8 cellular contexts compared by ENCODE assay signal in genomic region chr6:90413867-90414266, GRCh38.
DNase-seq lines count a peak whose midpoint lies in the region; ATAC-seq and TF ChIP-seq lines count a peak whose summit lies in the region.

No MANE protein-coding gene starts in this region.

- no peak overlapping the region for H3K27ac ChIP-seq in esophagus muscularis mucosa (replicated peaks in 1 of 4)
- H3K27ac ChIP-seq in transverse colon = no peak overlapping the region

- peaks cover 0 to 10% (median 8%) of the 10 kb centered on the region in 4 donors for H3K4me1 ChIP-seq in esophagus muscularis mucosa
- peaks cover 0 to 7% (median 0%) of the 10 kb centered on the region in 4 donors for H3K4me1 ChIP-seq in transverse colon

- ATAC-seq in HG02938 (IDR thresholded peaks at IDR 0.05; ENCODE audit: unreplicated experiment) = no peak

- H3K4me3 ChIP-seq in esophagus muscularis mucosa = peak overlapping the region; percentile 10 to 52 (median 32)
- peak overlapping the region in 2 of 4 donors; percentile 9 to 34 for H3K4me3 ChIP-seq in transverse colon

- H3K27me3 ChIP-seq in esophagus muscularis mucosa = peaks cover 0 to 5% (median 0%) of the 10 kb centered on the region in 4 donors
- H3K27me3 ChIP-seq in transverse colon = no peaks in the 10 kb centered on the region

- H3K9me3 ChIP-seq in esophagus muscularis mucosa (no peaks in the 10 kb centered on the region), transverse colon (no peaks in the 10 kb centered on the region)

- no peak for TF ChIP-seq CTCF in esophagus muscularis mucosa (IDR thresholded peaks at IDR 0.05)
- TF ChIP-seq CTCF in transverse colon (IDR thresholded peaks at IDR 0.05) = no peak

- TF ChIP-seq EP300 in esophagus muscularis mucosa (IDR thresholded peaks at IDR 0.05) (no peak), transverse colon (IDR thresholded peaks at IDR 0.05; ENCODE audit: low read depth) (no peak)

- in situ Hi-C loops in transverse colon (cut with MboI; ENCODE audit: low pct_ligation_motif_present in 1 of 4, low pct_unique_long_range_greater_than_20kb in 1 of 4, low sequenced_read_pairs in 3 of 4) = no loop called here

- WGBS in esophagus muscularis mucosa = 4% methylated on average over 8 of the region's 8 CpGs
- WGBS in transverse colon (ENCODE audit: low coverage in 1 of 2), 2 donors = 9 to 31% methylated on average over 2 to 8 of the region's 8 CpGs

- intact Hi-C loops in esophagus muscularis mucosa (cut with DNase I) (no loop called here), transverse colon (cut with DNase I; ENCODE audit: low total_unique reads) (no loop called here)

- DNase-seq in DMS 273 treated with DMSO at 0.1 percent for 48 hours (lab: John Stamatoyannopoulos, UW) (peak; percentile 81), NCI-H2107 treated with DMSO at 0.1 percent for 48 hours (lab: John Stamatoyannopoulos, UW; ENCODE audit: unreplicated experiment) (peak; percentile 73), esophagus muscularis mucosa (ENCODE audit: extremely low spot score) (no peak), pons (ENCODE audit: low spot score) (peak; percentile 24), transverse colon (peak; percentile 33), NOMO-1 treated with dmso at 0.1 percent for 144 hours (lab: John Stamatoyannopoulos, UW; ENCODE audit: unreplicated experiment) (no peak)
- DNase-seq in activated CD8-positive, alpha-beta memory T cell treated with anti-CD3 and anti-CD28 coated beads for 24 hours = peak; percentile 87

- TF ChIP-seq POLR2A in esophagus muscularis mucosa (IDR thresholded peaks at IDR 0.05; ENCODE audit: low read depth) (no peak), transverse colon (IDR thresholded peaks at IDR 0.05) (no peak)

- H3K36me3 ChIP-seq in esophagus muscularis mucosa (no peaks in the 10 kb centered on the region), transverse colon (no peaks in the 10 kb centered on the region)

Comparison
In these comparisons a context has a peak if more than half of its experiments do, and no peak if none do; other contexts are left out.
1. DNase-seq: peak in DMS 273 treated with DMSO at 0.1 percent for 48 hours (single experiment), NCI-H2107 treated with DMSO at 0.1 percent for 48 hours (single experiment), activated CD8-positive, alpha-beta memory T cell treated with anti-CD3 and anti-CD28 coated beads for 24 hours (single experiment), pons (single experiment) and transverse colon (single experiment); none in esophagus muscularis mucosa (single experiment) and NOMO-1 treated with dmso at 0.1 percent for 144 hours (single experiment).